ENCODE assay signal across 13 cellular contexts in genomic region chr18:57542801-57543427, GRCh38. TPM values are rescaled to one million over a fixed set of nuclear protein-coding genes. Genes with fewer than 3 reads are reported as not detected.
A peak's percentile ranks its signal among the peaks of the same experiment; 100 is the strongest.
DNase-seq lines count a peak whose midpoint lies in the region; ATAC-seq and TF ChIP-seq lines count a peak whose summit lies in the region.
"Had no signal": no experiment of that assay in that cellular context is flagged by ENCODE, and none has a peak within 500 bp of the region (broad histone marks: within the 10 kb centered on the region; RNA-seq: fewer than 3 reads in every experiment).

No MANE protein-coding gene starts in this region.

- ATAC-seq in right cardiac atrium (no peak), GM21737 (IDR thresholded peaks at IDR 0.05; ENCODE audit: unreplicated experiment) (no peak)

- intact Hi-C loops in right cardiac atrium (cut with DNase I), result no loop called here

- no peak overlapping the region for H3K4me3 Mint-ChIP-seq in neural crest cell
- H3K4me3 Mint-ChIP-seq: activated B cell treated with CpG ODN at 0.5 μM for 24 hours had no signal

- H3K4me1 Mint-ChIP-seq in neural crest cell, result peaks cover 12% of the 10 kb centered on the region

- H3K27ac Mint-ChIP-seq in neural crest cell (ENCODE audit: unreplicated experiment), result peak overlapping the region; percentile 20
- H3K27ac Mint-ChIP-seq: activated B cell treated with CpG ODN at 0.5 μM for 24 hours had no signal

- peaks cover 2% of the 10 kb centered on the region for H3K27me3 Mint-ChIP-seq in neural crest cell (ENCODE audit: low read depth)
- H3K27me3 Mint-ChIP-seq: activated B cell treated with CpG ODN at 0.5 μM for 24 hours had no signal

- H3K9me3 ChIP-seq in right cardiac atrium (ENCODE audit: control insufficient read depth, low read length), result no peaks in the 10 kb centered on the region

- H3K9me3 Mint-ChIP-seq in neural crest cell, result no peaks in the 10 kb centered on the region
- H3K9me3 Mint-ChIP-seq: activated B cell treated with CpG ODN at 0.5 μM for 24 hours had no signal

- 70% methylated on average over 17 of the region's 17 CpGs for WGBS in right cardiac atrium

- no peaks in the 10 kb centered on the region for H3K36me3 Mint-ChIP-seq in neural crest cell (ENCODE audit: low read depth)

- DNase-seq in EL, result peak; percentile 36
- peak; percentile 33 for DNase-seq in NCI-H2107 treated with DMSO at 0.1 percent for 48 hours (lab: John Stamatoyannopoulos, UW; ENCODE audit: unreplicated experiment)
- DNase-seq in brain pericyte (ENCODE audit: low read depth, low spot score), result peak; percentile 20
- no peak for DNase-seq in neural crest cell (ENCODE audit: low read depth, low spot score)
- no peak for DNase-seq in CD1c-positive myeloid dendritic cell (ENCODE audit: extremely low spot score)
- DNase-seq in right cardiac atrium, result no peak
- no peak for DNase-seq in activated naive CD4-positive, alpha-beta T cell treated with anti-CD3 and anti-CD28 coated beads, Interleukin-2, amount 50 U/mL, for 16 hours
- DNase-seq: activated B cell treated with CpG ODN at 0.5 μM for 24 hours; activated T-cell treated with anti-CD3 and anti-CD28 coated beads, Interleukin-2, amount 50 U/mL, for 48 hours; GOT3; midbrain; Right ventricle myocardium superior had no signal

- H3K4me3 ChIP-seq in right cardiac atrium (ENCODE audit: low read length), result no peak overlapping the region

- no peaks in the 10 kb centered on the region for H3K27me3 ChIP-seq in right cardiac atrium (ENCODE audit: control insufficient read depth, insufficient read depth)

- no peaks in the 10 kb centered on the region for H3K4me1 ChIP-seq in right cardiac atrium (ENCODE audit: control insufficient read depth, insufficient read depth, low read length)

- no peak overlapping the region for H3K27ac ChIP-seq in right cardiac atrium (ENCODE audit: low read length)

- TF ChIP-seq CTCF in neural crest cell (conservative IDR thresholded peaks at IDR 0.05), result no peak

RNA-seq across cellular contexts. Expression of gene FECH, which starts 43.6 kb away (rescaled TPM):
- total RNA-seq in neural crest cell (16.9 and 17.9 TPM in 2 replicates), right cardiac atrium (10 to 100 TPM; 19.0 to 30.6 (median 24.8) TPM)
- polyA plus RNA-seq in right cardiac atrium, result 7.6 TPM

Comparison
In these comparisons a context has a peak if more than half of its experiments do, and no peak if none do; other contexts are left out.
1. DNase-seq: peak in EL (single experiment), NCI-H2107 treated with DMSO at 0.1 percent for 48 hours (single experiment) and brain pericyte (single experiment); none in neural crest cell (single experiment), CD1c-positive myeloid dendritic cell (single experiment), right cardiac atrium (0 of 3) and activated naive CD4-positive, alpha-beta T cell treated with anti-CD3 and anti-CD28 coated beads, Interleukin-2, amount 50 U/mL, for 16 hours (single experiment).